Comparison of ENCODE assay signal across 8 cellular contexts in genomic region chr17:45246861-45247428, GRCh38. TPM values are rescaled to one million over a fixed set of nuclear protein-coding genes. Genes with fewer than 3 reads are reported as not detected.
DNase-seq lines count a peak whose midpoint lies in the region; ATAC-seq and TF ChIP-seq lines count a peak whose summit lies in the region.

No MANE protein-coding gene starts in this region.

- peaks cover 64% of the 10 kb centered on the region for H3K36me3 Mint-ChIP-seq in activated CD4-positive, alpha-beta memory T cell treated with anti-CD3 and anti-CD28 coated beads, Interleukin-2, amount 10 ng/mL, durations not matched to agents 7 days and 5 days (ENCODE audit: low read depth)

- CTCF ChIA-PET in activated CD4-positive, alpha-beta memory T cell treated with anti-CD3 and anti-CD28 coated beads, Interleukin-2, amount 10 ng/mL, durations not matched to agents 7 days and 5 days (lab: Charles Lee) = interaction anchor here (0.8 to 3.8 kb wide), 15 partner anchors 10 to 161 kb away, joined by 3 to 34 read pairs (median 7); partner anchors contain the start of genes ACBD4, FMNL1 and MAP3K14

- POLR2A ChIA-PET in activated CD4-positive, alpha-beta memory T cell treated with anti-CD3 and anti-CD28 coated beads, Interleukin-2, amount 10 ng/mL, durations not matched to agents 7 days and 5 days (lab: Charles Lee) = interaction anchor here (1.5 to 27.5 kb wide), 6 partner anchors 8 to 98 kb away, joined by 4 to 528 read pairs (median 10); partner anchors contain the start of genes FMNL1 and HEXIM1

- H3K9me3 ChIP-seq in KOPT-K1 (ENCODE audit: insufficient read depth, low read length, poor library complexity, severe bottlenecking) = no peaks in the 10 kb centered on the region
- H3K9me3 ChIP-seq in cardiac muscle cell (ENCODE audit: low read depth) = no peaks in the 10 kb centered on the region

- TF ChIP-seq CTCF in cardiac muscle cell (IDR thresholded peaks at IDR 0.05; ENCODE audit: low read depth, low read length) = peak; percentile 53

- H3K4me3 ChIP-seq in cardiac muscle cell = peak overlapping the region; percentile 61

- no peak for ATAC-seq in GM21576 (IDR thresholded peaks at IDR 0.05; ENCODE audit: unreplicated experiment)
- no peak for ATAC-seq in GM19395 (IDR thresholded peaks at IDR 0.05; ENCODE audit: unreplicated experiment)

- H3K9me3 Mint-ChIP-seq in activated CD4-positive, alpha-beta memory T cell treated with anti-CD3 and anti-CD28 coated beads, Interleukin-2, amount 10 ng/mL, durations not matched to agents 7 days and 5 days = no peaks in the 10 kb centered on the region

- H3K27ac ChIP-seq in KOPT-K1 (ENCODE audit: low read depth, low read length, poor library complexity, severe bottlenecking) (peak overlapping the region; percentile 98), cardiac muscle cell (peak overlapping the region; percentile 11)

- DNase-seq in DMS79 treated with DMSO at 0.1 percent for 48 hours (lab: John Stamatoyannopoulos, UW) = peak; percentile 67
- no peak for DNase-seq in activated CD4-positive, alpha-beta memory T cell treated with anti-CD3 and anti-CD28 coated beads, Interleukin-2, amount 10 ng/mL, durations not matched to agents 7 days and 5 days
- peak in 1 of 2 donors; percentile 71 for DNase-seq in cardiac muscle cell (ENCODE audit: low read depth in 1 of 2, low spot score in 1 of 2)
- DNase-seq in retina = peak; percentile 88
- DNase-seq in dedifferentiated amniotic fluid mesenchymal stem cell (ENCODE audit: extremely low spot score) = no peak

- H3K36me3 ChIP-seq in KOPT-K1 (ENCODE audit: insufficient read depth, low read length) (peaks cover 74% of the 10 kb centered on the region), cardiac muscle cell (no peaks in the 10 kb centered on the region)

- no peaks in the 10 kb centered on the region for H3K4me1 ChIP-seq in cardiac muscle cell (ENCODE audit: low read depth)

- H3K4me1 Mint-ChIP-seq in activated CD4-positive, alpha-beta memory T cell treated with anti-CD3 and anti-CD28 coated beads, Interleukin-2, amount 10 ng/mL, durations not matched to agents 7 days and 5 days = peaks cover 64% of the 10 kb centered on the region

- peak overlapping the region; percentile 87 for H3K4me3 Mint-ChIP-seq in activated CD4-positive, alpha-beta memory T cell treated with anti-CD3 and anti-CD28 coated beads, Interleukin-2, amount 10 ng/mL, durations not matched to agents 7 days and 5 days

- peak overlapping the region; percentile 84 for H3K27ac Mint-ChIP-seq in activated CD4-positive, alpha-beta memory T cell treated with anti-CD3 and anti-CD28 coated beads, Interleukin-2, amount 10 ng/mL, durations not matched to agents 7 days and 5 days

- no peaks in the 10 kb centered on the region for H3K27me3 Mint-ChIP-seq in activated CD4-positive, alpha-beta memory T cell treated with anti-CD3 and anti-CD28 coated beads, Interleukin-2, amount 10 ng/mL, durations not matched to agents 7 days and 5 days

- H3K27me3 ChIP-seq in cardiac muscle cell = peaks cover 3% of the 10 kb centered on the region

RNA-seq across cellular contexts. Expression of gene SPATA32, which starts 14.9 kb away (rescaled TPM):
- total RNA-seq in activated CD4-positive, alpha-beta memory T cell treated with anti-CD3 and anti-CD28 coated beads, Interleukin-2, amount 10 ng/mL, durations not matched to agents 7 days and 5 days = under 1 TPM; 0.20 to 0.23 TPM
- 0.45 TPM in 1 of 2 replicates, not detected in the other for total RNA-seq in cardiac muscle cell
- polyA plus RNA-seq in cardiac muscle cell = not detected in 2 replicates

RNA-seq across cellular contexts. Expression of gene FMNL1, which starts 25.3 kb away (rescaled TPM):
- total RNA-seq in activated CD4-positive, alpha-beta memory T cell treated with anti-CD3 and anti-CD28 coated beads, Interleukin-2, amount 10 ng/mL, durations not matched to agents 7 days and 5 days = 100 to 1,000 TPM; 465 to 477 TPM
- 0.51 and 0.95 TPM in 2 replicates for total RNA-seq in cardiac muscle cell
- polyA plus RNA-seq in cardiac muscle cell = 0.83 and 1.2 TPM in 2 replicates

Comparison
In these comparisons a context has a peak if more than half of its experiments do, and no peak if none do; other contexts are left out.
1. DNase-seq: peak in DMS79 treated with DMSO at 0.1 percent for 48 hours (single experiment) and retina (single experiment); none in activated CD4-positive, alpha-beta memory T cell treated with anti-CD3 and anti-CD28 coated beads, Interleukin-2, amount 10 ng/mL, durations not matched to agents 7 days and 5 days (single experiment) and dedifferentiated amniotic fluid mesenchymal stem cell (single experiment).
2. RNA of gene FMNL1, which starts 25.3 kb away (total RNA-seq): 465 to 477 TPM in activated CD4-positive, alpha-beta memory T cell treated with anti-CD3 and anti-CD28 coated beads, Interleukin-2, amount 10 ng/mL, durations not matched to agents 7 days and 5 days; 0.51 to 0.95 TPM in cardiac muscle cell; every median in the first group is over 100 times any median in the second.